1 cellular context compared by ENCODE assay signal in the genomic region with DNA sequence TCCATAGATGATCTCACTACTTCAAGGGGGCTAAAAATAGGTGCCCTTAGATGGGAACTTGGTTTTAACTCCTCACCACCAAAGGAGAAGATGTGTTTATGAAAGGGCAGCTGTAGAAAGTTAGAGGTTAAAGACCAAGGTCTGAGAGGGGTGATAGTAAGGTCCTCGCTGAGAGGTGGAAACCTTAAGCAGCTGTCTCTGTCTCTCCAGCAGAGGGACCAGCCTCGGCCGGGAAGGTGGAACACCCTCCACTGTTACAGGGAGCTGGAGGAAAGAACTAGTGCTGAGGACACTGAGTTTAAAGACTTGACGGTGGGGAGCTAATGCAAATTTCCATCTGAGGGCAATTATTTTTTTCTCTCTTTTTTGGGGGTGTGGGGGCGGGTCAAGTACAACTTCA.
TF ChIP-seq lines count a peak whose summit lies in the region.

No MANE protein-coding gene starts in this region.

TF ChIP-seq in K562, 482 proteins besides CTCF, POLR2A, EP300 and RAD21:
- TF ChIP-seq, protein P1, sequence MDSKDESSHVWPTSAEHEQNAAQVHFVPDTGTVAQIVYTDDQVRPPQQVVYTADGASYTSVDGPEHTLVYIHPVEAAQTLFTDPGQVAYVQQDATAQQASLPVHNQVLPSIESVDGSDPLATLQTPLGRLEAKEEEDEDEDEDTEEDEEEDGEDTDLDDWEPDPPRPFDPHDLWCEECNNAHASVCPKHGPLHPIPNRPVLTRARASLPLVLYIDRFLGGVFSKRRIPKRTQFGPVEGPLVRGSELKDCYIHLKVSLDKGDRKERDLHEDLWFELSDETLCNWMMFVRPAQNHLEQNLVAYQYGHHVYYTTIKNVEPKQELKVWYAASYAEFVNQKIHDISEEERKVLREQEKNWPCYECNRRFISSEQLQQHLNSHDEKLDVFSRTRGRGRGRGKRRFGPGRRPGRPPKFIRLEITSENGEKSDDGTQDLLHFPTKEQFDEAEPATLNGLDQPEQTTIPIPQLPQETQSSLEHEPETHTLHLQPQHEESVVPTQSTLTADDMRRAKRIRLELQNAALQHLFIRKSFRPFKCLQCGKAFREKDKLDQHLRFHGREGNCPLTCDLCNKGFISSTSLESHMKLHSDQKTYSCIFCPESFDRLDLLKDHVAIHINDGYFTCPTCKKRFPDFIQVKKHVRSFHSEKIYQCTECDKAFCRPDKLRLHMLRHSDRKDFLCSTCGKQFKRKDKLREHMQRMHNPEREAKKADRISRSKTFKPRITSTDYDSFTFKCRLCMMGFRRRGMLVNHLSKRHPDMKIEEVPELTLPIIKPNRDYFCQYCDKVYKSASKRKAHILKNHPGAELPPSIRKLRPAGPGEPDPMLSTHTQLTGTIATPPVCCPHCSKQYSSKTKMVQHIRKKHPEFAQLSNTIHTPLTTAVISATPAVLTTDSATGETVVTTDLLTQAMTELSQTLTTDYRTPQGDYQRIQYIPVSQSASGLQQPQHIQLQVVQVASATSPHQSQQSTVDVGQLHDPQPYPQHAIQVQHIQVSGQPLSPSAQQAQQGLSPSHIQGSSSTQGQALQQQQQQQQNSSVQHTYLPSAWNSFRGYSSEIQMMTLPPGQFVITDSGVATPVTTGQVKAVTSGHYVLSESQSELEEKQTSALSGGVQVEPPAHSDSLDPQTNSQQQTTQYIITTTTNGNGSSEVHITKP (IDR thresholded peaks at IDR 0.05; ENCODE audit: partially characterized antibody): peak; percentile 36
- TF ChIP-seq XRCC3 (IDR thresholded peaks at IDR 0.05): no peak
- TF ChIP-seq ELF4 (CRISPR knock-in tag; IDR thresholded peaks at IDR 0.05): no peak
- TF ChIP-seq ELF2 (CRISPR knock-in tag; IDR thresholded peaks at IDR 0.05): no peak
- 0 out of 2 replicates have a peak, but pooled peaks have one; percentile 6 for TF ChIP-seq CBFA2T3 (IDR thresholded peaks at IDR 0.05)
- TF ChIP-seq DNMT1 (IDR thresholded peaks at IDR 0.05): no peak
- no peak for TF ChIP-seq ZNF696 (CRISPR knock-in tag; conservative IDR thresholded peaks at IDR 0.05)
- no peak for TF ChIP-seq CTBP1 (IDR thresholded peaks at IDR 0.05; ENCODE audit: borderline replicate concordance)
- TF ChIP-seq, protein P2, sequence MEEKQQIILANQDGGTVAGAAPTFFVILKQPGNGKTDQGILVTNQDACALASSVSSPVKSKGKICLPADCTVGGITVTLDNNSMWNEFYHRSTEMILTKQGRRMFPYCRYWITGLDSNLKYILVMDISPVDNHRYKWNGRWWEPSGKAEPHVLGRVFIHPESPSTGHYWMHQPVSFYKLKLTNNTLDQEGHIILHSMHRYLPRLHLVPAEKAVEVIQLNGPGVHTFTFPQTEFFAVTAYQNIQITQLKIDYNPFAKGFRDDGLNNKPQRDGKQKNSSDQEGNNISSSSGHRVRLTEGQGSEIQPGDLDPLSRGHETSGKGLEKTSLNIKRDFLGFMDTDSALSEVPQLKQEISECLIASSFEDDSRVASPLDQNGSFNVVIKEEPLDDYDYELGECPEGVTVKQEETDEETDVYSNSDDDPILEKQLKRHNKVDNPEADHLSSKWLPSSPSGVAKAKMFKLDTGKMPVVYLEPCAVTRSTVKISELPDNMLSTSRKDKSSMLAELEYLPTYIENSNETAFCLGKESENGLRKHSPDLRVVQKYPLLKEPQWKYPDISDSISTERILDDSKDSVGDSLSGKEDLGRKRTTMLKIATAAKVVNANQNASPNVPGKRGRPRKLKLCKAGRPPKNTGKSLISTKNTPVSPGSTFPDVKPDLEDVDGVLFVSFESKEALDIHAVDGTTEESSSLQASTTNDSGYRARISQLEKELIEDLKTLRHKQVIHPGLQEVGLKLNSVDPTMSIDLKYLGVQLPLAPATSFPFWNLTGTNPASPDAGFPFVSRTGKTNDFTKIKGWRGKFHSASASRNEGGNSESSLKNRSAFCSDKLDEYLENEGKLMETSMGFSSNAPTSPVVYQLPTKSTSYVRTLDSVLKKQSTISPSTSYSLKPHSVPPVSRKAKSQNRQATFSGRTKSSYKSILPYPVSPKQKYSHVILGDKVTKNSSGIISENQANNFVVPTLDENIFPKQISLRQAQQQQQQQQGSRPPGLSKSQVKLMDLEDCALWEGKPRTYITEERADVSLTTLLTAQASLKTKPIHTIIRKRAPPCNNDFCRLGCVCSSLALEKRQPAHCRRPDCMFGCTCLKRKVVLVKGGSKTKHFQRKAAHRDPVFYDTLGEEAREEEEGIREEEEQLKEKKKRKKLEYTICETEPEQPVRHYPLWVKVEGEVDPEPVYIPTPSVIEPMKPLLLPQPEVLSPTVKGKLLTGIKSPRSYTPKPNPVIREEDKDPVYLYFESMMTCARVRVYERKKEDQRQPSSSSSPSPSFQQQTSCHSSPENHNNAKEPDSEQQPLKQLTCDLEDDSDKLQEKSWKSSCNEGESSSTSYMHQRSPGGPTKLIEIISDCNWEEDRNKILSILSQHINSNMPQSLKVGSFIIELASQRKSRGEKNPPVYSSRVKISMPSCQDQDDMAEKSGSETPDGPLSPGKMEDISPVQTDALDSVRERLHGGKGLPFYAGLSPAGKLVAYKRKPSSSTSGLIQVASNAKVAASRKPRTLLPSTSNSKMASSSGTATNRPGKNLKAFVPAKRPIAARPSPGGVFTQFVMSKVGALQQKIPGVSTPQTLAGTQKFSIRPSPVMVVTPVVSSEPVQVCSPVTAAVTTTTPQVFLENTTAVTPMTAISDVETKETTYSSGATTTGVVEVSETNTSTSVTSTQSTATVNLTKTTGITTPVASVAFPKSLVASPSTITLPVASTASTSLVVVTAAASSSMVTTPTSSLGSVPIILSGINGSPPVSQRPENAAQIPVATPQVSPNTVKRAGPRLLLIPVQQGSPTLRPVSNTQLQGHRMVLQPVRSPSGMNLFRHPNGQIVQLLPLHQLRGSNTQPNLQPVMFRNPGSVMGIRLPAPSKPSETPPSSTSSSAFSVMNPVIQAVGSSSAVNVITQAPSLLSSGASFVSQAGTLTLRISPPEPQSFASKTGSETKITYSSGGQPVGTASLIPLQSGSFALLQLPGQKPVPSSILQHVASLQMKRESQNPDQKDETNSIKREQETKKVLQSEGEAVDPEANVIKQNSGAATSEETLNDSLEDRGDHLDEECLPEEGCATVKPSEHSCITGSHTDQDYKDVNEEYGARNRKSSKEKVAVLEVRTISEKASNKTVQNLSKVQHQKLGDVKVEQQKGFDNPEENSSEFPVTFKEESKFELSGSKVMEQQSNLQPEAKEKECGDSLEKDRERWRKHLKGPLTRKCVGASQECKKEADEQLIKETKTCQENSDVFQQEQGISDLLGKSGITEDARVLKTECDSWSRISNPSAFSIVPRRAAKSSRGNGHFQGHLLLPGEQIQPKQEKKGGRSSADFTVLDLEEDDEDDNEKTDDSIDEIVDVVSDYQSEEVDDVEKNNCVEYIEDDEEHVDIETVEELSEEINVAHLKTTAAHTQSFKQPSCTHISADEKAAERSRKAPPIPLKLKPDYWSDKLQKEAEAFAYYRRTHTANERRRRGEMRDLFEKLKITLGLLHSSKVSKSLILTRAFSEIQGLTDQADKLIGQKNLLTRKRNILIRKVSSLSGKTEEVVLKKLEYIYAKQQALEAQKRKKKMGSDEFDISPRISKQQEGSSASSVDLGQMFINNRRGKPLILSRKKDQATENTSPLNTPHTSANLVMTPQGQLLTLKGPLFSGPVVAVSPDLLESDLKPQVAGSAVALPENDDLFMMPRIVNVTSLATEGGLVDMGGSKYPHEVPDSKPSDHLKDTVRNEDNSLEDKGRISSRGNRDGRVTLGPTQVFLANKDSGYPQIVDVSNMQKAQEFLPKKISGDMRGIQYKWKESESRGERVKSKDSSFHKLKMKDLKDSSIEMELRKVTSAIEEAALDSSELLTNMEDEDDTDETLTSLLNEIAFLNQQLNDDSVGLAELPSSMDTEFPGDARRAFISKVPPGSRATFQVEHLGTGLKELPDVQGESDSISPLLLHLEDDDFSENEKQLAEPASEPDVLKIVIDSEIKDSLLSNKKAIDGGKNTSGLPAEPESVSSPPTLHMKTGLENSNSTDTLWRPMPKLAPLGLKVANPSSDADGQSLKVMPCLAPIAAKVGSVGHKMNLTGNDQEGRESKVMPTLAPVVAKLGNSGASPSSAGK (IDR thresholded peaks at IDR 0.05): no peak
- TF ChIP-seq, protein P3, sequence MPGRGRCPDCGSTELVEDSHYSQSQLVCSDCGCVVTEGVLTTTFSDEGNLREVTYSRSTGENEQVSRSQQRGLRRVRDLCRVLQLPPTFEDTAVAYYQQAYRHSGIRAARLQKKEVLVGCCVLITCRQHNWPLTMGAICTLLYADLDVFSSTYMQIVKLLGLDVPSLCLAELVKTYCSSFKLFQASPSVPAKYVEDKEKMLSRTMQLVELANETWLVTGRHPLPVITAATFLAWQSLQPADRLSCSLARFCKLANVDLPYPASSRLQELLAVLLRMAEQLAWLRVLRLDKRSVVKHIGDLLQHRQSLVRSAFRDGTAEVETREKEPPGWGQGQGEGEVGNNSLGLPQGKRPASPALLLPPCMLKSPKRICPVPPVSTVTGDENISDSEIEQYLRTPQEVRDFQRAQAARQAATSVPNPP (IDR thresholded peaks at IDR 0.05; ENCODE audit: borderline replicate concordance, insufficient read depth, insufficient read length): no peak
- TF ChIP-seq, protein P4, sequence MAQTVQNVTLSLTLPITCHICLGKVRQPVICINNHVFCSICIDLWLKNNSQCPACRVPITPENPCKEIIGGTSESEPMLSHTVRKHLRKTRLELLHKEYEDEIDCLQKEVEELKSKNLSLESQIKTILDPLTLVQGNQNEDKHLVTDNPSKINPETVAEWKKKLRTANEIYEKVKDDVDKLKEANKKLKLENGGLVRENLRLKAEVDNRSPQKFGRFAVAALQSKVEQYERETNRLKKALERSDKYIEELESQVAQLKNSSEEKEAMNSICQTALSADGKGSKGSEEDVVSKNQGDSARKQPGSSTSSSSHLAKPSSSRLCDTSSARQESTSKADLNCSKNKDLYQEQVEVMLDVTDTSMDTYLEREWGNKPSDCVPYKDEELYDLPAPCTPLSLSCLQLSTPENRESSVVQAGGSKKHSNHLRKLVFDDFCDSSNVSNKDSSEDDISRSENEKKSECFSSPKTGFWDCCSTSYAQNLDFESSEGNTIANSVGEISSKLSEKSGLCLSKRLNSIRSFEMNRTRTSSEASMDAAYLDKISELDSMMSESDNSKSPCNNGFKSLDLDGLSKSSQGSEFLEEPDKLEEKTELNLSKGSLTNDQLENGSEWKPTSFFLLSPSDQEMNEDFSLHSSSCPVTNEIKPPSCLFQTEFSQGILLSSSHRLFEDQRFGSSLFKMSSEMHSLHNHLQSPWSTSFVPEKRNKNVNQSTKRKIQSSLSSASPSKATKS (CRISPR knock-in tag; IDR thresholded peaks at IDR 0.05): no peak
TF ChIP-seq in K562: peak in this region for 2.
